In genomic region chr7:105677803-105678583, GRCh38 we compare ENCODE assay signal across 8 cellular contexts.
DNase-seq lines count a peak whose midpoint lies in the region; ATAC-seq lines count a peak whose summit lies in the region.

No MANE protein-coding gene starts in this region.

- ATAC-seq in GM21825 (IDR thresholded peaks at IDR 0.05; ENCODE audit: unreplicated experiment) (peak; percentile 63), HG03025 (IDR thresholded peaks at IDR 0.05; ENCODE audit: low FRiP score, unreplicated experiment) (no peak)

- DNase-seq in GF-D8 (lab: John Stamatoyannopoulos, UW) (peak; percentile 59), OCI-M1 (lab: John Stamatoyannopoulos, UW) (peak; percentile 60), NCI-H345 (lab: John Stamatoyannopoulos, UW) (no peak), NCI-H1048 (lab: John Stamatoyannopoulos, UW) (no peak)
- peak; percentile 30 for DNase-seq in activated gamma-delta T cell treated with anti-CD3 and anti-CD28 coated beads, Interleukin-2, amount 50 U/mL, for 16 hours (ENCODE audit: low read depth)

- H3K9me3 ChIP-seq in mucosa of stomach (ENCODE audit: control insufficient read depth, low read length) = no peaks in the 10 kb centered on the region

- H3K27me3 ChIP-seq in mucosa of stomach (ENCODE audit: control insufficient read depth, insufficient read depth, low read length) = no peaks in the 10 kb centered on the region

- H3K4me3 ChIP-seq in mucosa of stomach (ENCODE audit: low read length) = no peak overlapping the region

- peaks cover 39% of the 10 kb centered on the region for H3K4me1 ChIP-seq in mucosa of stomach (ENCODE audit: control insufficient read depth, insufficient read depth, low read length)

- H3K9ac ChIP-seq in mucosa of stomach (ENCODE audit: low read length) = peak overlapping the region; percentile 18

- no peaks in the 10 kb centered on the region for H3K36me3 ChIP-seq in mucosa of stomach (ENCODE audit: control insufficient read depth, insufficient read depth, low read length)

Comparison
In these comparisons a context has a peak if more than half of its experiments do, and no peak if none do; other contexts are left out.
1. DNase-seq: peak in GF-D8 (single experiment), OCI-M1 (single experiment) and activated gamma-delta T cell treated with anti-CD3 and anti-CD28 coated beads, Interleukin-2, amount 50 U/mL, for 16 hours (single experiment); none in NCI-H345 (single experiment) and NCI-H1048 (single experiment).